ENCODE assay signal across 8 cellular contexts in genomic region chr2:10720983-10721343, GRCh38. TPM values are rescaled to one million over a fixed set of nuclear protein-coding genes. Genes with fewer than 3 reads are reported as not detected.
DNase-seq lines count a peak whose midpoint lies in the region; ATAC-seq and TF ChIP-seq lines count a peak whose summit lies in the region.

No MANE protein-coding gene starts in this region.

- TF ChIP-seq CTCF in heart right ventricle (IDR thresholded peaks at IDR 0.05) (no peak), PC-9 (conservative IDR thresholded peaks at IDR 0.05) (no peak), GM13977 (IDR thresholded peaks at IDR 0.05; ENCODE audit: extremely low read depth, insufficient read depth, missing control alignments) (no peak)

- ATAC-seq in heart right ventricle = peak in 2 of 8 donors; percentile 16 to 34
- ATAC-seq in Right ventricle myocardium superior (ENCODE audit: poor library complexity) = no peak
- peak; percentile 77 for ATAC-seq in left colon
- ATAC-seq in aorta (ENCODE audit: low FRiP score) = no peak

- H3K27ac ChIP-seq in heart right ventricle (no peak overlapping the region), PC-9 (no peak overlapping the region), aorta (ENCODE audit: low read depth in 1 of 2, low read length in 2 of 2) (no peak overlapping the region)

- POLR2A ChIA-PET in PC-9 (lab: Charles Lee; ENCODE audit: unreplicated experiment) = no interaction called here

- H3K9me3 ChIP-seq in heart right ventricle = no peaks in the 10 kb centered on the region
- no peaks in the 10 kb centered on the region for H3K9me3 ChIP-seq in PC-9 (ENCODE audit: insufficient read depth, low read depth)
- no peaks in the 10 kb centered on the region for H3K9me3 ChIP-seq in aorta (ENCODE audit: control insufficient read depth, low read length)

- H3K4me3 ChIP-seq in heart right ventricle (peak overlapping the region in 9 of 10 donors; percentile 38 to 60 (median 49)), PC-9 (peak overlapping the region; percentile 57; the same call in 1 of the 2 replicates), aorta (ENCODE audit: low read length in 2 of 2) (peak overlapping the region; percentile 52 to 82)

- peaks cover 36% of the 10 kb centered on the region for H3F3A ChIP-seq in PC-9 (ENCODE audit: insufficient read depth, low read depth)

- BruUV-seq in PC-9 (replicated peaks; lab: Mats Ljungman, UMichigan) = no TSS peak

- in situ Hi-C loops in GM13977 (cut with MboI; ENCODE audit: low pct_unique_long_range_greater_than_20kb, low sequenced_read_pairs, unreplicated experiment) = no loop called here

- H3K9me2 ChIP-seq in PC-9 (ENCODE audit: insufficient read depth) = no peaks in the 10 kb centered on the region

- no peaks in the 10 kb centered on the region for H4K20me1 ChIP-seq in PC-9 (ENCODE audit: insufficient read depth)

- 6% methylated on average over 28 of the region's 28 CpGs for WGBS in heart right ventricle, 2 donors
- 14 to 19% methylated on average over 28 of the region's 28 CpGs for WGBS in aorta, 2 donors

- DNase-seq in heart right ventricle (no peak), Right ventricle myocardium superior (no peak), PC-9 (no peak), left colon (peak in 1 of 2 donors; percentile 29), aorta (peak in 1 of 2 donors; percentile 59), GM13977 (ENCODE audit: low spot score) (no peak), cerebellar cortex (ENCODE audit: low spot score) (no peak)
- DNase-seq in stimulated activated CD4-positive, alpha-beta T cell treated with anti-CD3 and anti-CD28 coated beads, Interleukin-2, amount 100 ng/mL, for 24 hours = no peak

- peak overlapping the region; percentile 90; the same call in 1 of the 2 replicates for H3K4me2 ChIP-seq in PC-9

- no peaks in the 10 kb centered on the region for H3K79me2 ChIP-seq in PC-9 (ENCODE audit: low read depth)

- H3K27me3 ChIP-seq in heart right ventricle (peaks cover 10 to 75% (median 62%) of the 10 kb centered on the region in 7 donors), PC-9 (ENCODE audit: insufficient read depth, low read depth) (peaks cover 28% of the 10 kb centered on the region), aorta (ENCODE audit: control insufficient read depth in 1 of 2, insufficient read depth in 2 of 2, low read length in 1 of 2) (no peaks in the 10 kb centered on the region)

- H3K36me3 ChIP-seq in heart right ventricle (no peaks in the 10 kb centered on the region), PC-9 (ENCODE audit: low read depth) (no peaks in the 10 kb centered on the region), aorta (ENCODE audit: control insufficient read depth in 1 of 2, insufficient read depth in 2 of 2, low read length in 1 of 2) (no peaks in the 10 kb centered on the region)

- intact Hi-C loops in heart right ventricle (cut with DNase I) (no loop called here), Right ventricle myocardium superior (cut with DNase I) (no loop called here), PC-9 (cut with micrococcal nuclease; ENCODE audit: unreplicated experiment) (no loop called here), left colon (cut with DNase I, micrococcal nuclease) (no loop called here), aorta (cut with DNase I) (no loop called here)

- CTCF ChIA-PET in PC-9 (lab: Charles Lee) = interaction anchor here (0.6 to 0.7 kb wide), 2 partner anchors 12 to 870 kb away, joined by 3 to 5 read pairs; no protein-coding TSS in a partner anchor

- H2AFZ ChIP-seq in PC-9 = no peak overlapping the region

- peaks cover 4 to 15% (median 12%) of the 10 kb centered on the region in 9 donors for H3K4me1 ChIP-seq in heart right ventricle
- H3K4me1 ChIP-seq in PC-9 (replicated peaks; ENCODE audit: insufficient read depth) = peaks cover 59% of the 10 kb centered on the region
- H3K4me1 ChIP-seq in aorta (ENCODE audit: control insufficient read depth in 1 of 2, insufficient read depth in 2 of 2, low read length in 2 of 2) = no peaks in the 10 kb centered on the region

RNA-seq across cellular contexts. Expression of gene ATP6V1C2, which starts 0.5 kb away (rescaled TPM):
- total RNA-seq in heart right ventricle = 1 to 10 TPM in 3 of 10 donors, under 1 TPM in 7; 0.09 to 3.4 (median 0.64) TPM
- polyA plus RNA-seq in heart right ventricle = 1 to 10 TPM; 1.6 to 2.1 TPM
- 1.6 TPM for total RNA-seq in Right ventricle myocardium superior
- not detected in 2 replicates for total RNA-seq in PC-9 (2021)
- total RNA-seq in left colon = 1 to 10 TPM; 1.5 to 1.7 TPM
- total RNA-seq in aorta = 1 to 10 TPM in 1 of 2 donors, under 1 TPM in 1; 0.49 to 1.7 TPM
- polyA plus RNA-seq in aorta = 1 to 10 TPM in 1 of 2 donors, under 1 TPM in 1; 0.13 to 2.5 TPM

RNA-seq across cellular contexts. Expression of gene NOL10, which starts 31.2 kb away (rescaled TPM):
- total RNA-seq in heart right ventricle (10 to 100 TPM; 15.0 to 21.0 (median 19.2) TPM), Right ventricle myocardium superior (17.9 TPM), PC-9 (2021) (19.6 and 26.0 TPM in 2 replicates), left colon (10 to 100 TPM; 18.8 to 22.6 TPM), aorta (10 to 100 TPM; 20.7 to 25.1 TPM)
- polyA plus RNA-seq in heart right ventricle (10 to 100 TPM in 1 of 2 donors, 1 to 10 TPM in 1; 6.9 to 11.3 TPM), aorta (10 to 100 TPM; 10.0 to 10.9 TPM)
